ENCODE assay signal across 18 cellular contexts in genomic region chr16:27097671-27098275, GRCh38. TPM values are rescaled to one million over a fixed set of nuclear protein-coding genes. Genes with fewer than 3 reads are reported as not detected.
DNase-seq lines count a peak whose midpoint lies in the region; ATAC-seq and TF ChIP-seq lines count a peak whose summit lies in the region.
"Had no signal": no experiment of that assay in that cellular context is flagged by ENCODE, and none has a peak within 500 bp of the region (broad histone marks: within the 10 kb centered on the region; RNA-seq: fewer than 3 reads in every experiment).

No MANE protein-coding gene starts in this region.

- H3K9ac ChIP-seq in skeletal muscle tissue (ENCODE audit: low read depth in 1 of 3, low read length in 3 of 3): no peak overlapping the region

- TF ChIP-seq CTCF in choroid plexus epithelial cell (conservative IDR thresholded peaks at IDR 0.05; ENCODE audit: low read depth, low read length) (no peak), left ventricle myocardium inferior (IDR thresholded peaks at IDR 0.05; ENCODE audit: borderline replicate concordance) (no peak)

- peak overlapping the region; percentile 69 for H3K27ac ChIP-seq in left ventricle myocardium inferior (replicated peaks)
- peak overlapping the region; percentile 15 for H3K27ac ChIP-seq in skeletal muscle tissue (ENCODE audit: low read depth, low read length)
- H3K27ac ChIP-seq: transverse colon had no signal

- POLR2A ChIA-PET in naive thymus-derived CD8-positive, alpha-beta T cell (lab: Charles Lee): no interaction called here

- DNase-seq in H4 (ENCODE audit: low spot score) (peak; percentile 56), choroid plexus epithelial cell (ENCODE audit: low read depth) (peak; percentile 57), left ventricle myocardium inferior (peak; percentile 76), amygdala (lab: John Stamatoyannopoulos, UW) (no peak)
- no peak for DNase-seq in naive thymus-derived CD8-positive, alpha-beta T cell
- no peak for DNase-seq in stimulated activated CD4-positive, alpha-beta T cell treated with anti-CD3 and anti-CD28 coated beads, Interleukin-15, amount 100 ng/mL, for 24 hours
- DNase-seq: activated CD4-positive, alpha-beta T cell treated with anti-CD3 and anti-CD28 coated beads, Interleukin-2, amount 50 U/mL, for 4 hours; activated naive CD8-positive, alpha-beta T cell treated with anti-CD3 and anti-CD28 coated beads for 36 hours; activated T-cell treated with anti-CD3 and anti-CD28 coated beads, Interleukin-2, amount 50 U/mL, for 24 hours; DMS53; NCI-H187; NCI-H510A treated with DMSO at 0.1 percent for 48 hours; nucleus accumbens; transverse colon had no signal

- no peak overlapping the region for H3K4me3 Mint-ChIP-seq in naive thymus-derived CD8-positive, alpha-beta T cell
- H3K4me3 Mint-ChIP-seq: activated naive CD8-positive, alpha-beta T cell treated with anti-CD3 and anti-CD28 coated beads for 36 hours; activated T-cell treated with anti-CD3 and anti-CD28 coated beads, Interleukin-2, amount 50 U/mL, for 24 hours; CD14-positive monocyte had no signal

- H3K4me1 ChIP-seq in left ventricle myocardium inferior (peaks cover 9% of the 10 kb centered on the region), skeletal muscle tissue (ENCODE audit: control insufficient read depth in 3 of 3, insufficient read depth in 3 of 3, low read length in 3 of 3) (peaks cover 3 to 5% (median 4%) of the 10 kb centered on the region in 3 donors)
- H3K4me1 ChIP-seq: transverse colon had no signal

- H3K9me3 ChIP-seq in left ventricle myocardium inferior (replicated peaks) (peaks cover 12% of the 10 kb centered on the region), skeletal muscle tissue (ENCODE audit: control insufficient read depth in 3 of 3, low read length in 3 of 3) (peaks cover 0 to 3% (median 2%) of the 10 kb centered on the region in 3 donors)
- H3K9me3 ChIP-seq: transverse colon had no signal

- H3K9me3 Mint-ChIP-seq in naive thymus-derived CD8-positive, alpha-beta T cell: peaks cover 0 to 14% (median 0%) of the 10 kb centered on the region in 9 donors
- H3K9me3 Mint-ChIP-seq: activated naive CD8-positive, alpha-beta T cell treated with anti-CD3 and anti-CD28 coated beads for 36 hours had no signal

- intact Hi-C loops in left ventricle myocardium inferior (cut with micrococcal nuclease): no loop called here

- H3K36me3 ChIP-seq in left ventricle myocardium inferior (no peaks in the 10 kb centered on the region), skeletal muscle tissue (ENCODE audit: control insufficient read depth in 3 of 3, insufficient read depth in 3 of 3, low read length in 3 of 3) (no peaks in the 10 kb centered on the region)
- H3K36me3 ChIP-seq: transverse colon had no signal

- no peaks in the 10 kb centered on the region for H3K4me1 Mint-ChIP-seq in naive thymus-derived CD8-positive, alpha-beta T cell
- H3K4me1 Mint-ChIP-seq: activated naive CD8-positive, alpha-beta T cell treated with anti-CD3 and anti-CD28 coated beads for 36 hours; CD14-positive monocyte had no signal

- H3K36me3 Mint-ChIP-seq in naive thymus-derived CD8-positive, alpha-beta T cell: peaks cover 0 to 12% (median 0%) of the 10 kb centered on the region in 3 donors
- H3K36me3 Mint-ChIP-seq: activated naive CD8-positive, alpha-beta T cell treated with anti-CD3 and anti-CD28 coated beads for 36 hours; CD14-positive monocyte had no signal

- peaks cover 5 to 36% (median 10%) of the 10 kb centered on the region in 5 donors for H3K27me3 Mint-ChIP-seq in naive thymus-derived CD8-positive, alpha-beta T cell

- H3K27ac Mint-ChIP-seq in naive thymus-derived CD8-positive, alpha-beta T cell: peak overlapping the region in 1 of 10 donors; percentile 29
- H3K27ac Mint-ChIP-seq: activated naive CD8-positive, alpha-beta T cell treated with anti-CD3 and anti-CD28 coated beads for 36 hours; activated T-cell treated with anti-CD3 and anti-CD28 coated beads, Interleukin-2, amount 50 U/mL, for 24 hours; CD14-positive monocyte had no signal

- ATAC-seq in naive thymus-derived CD8-positive, alpha-beta T cell: no peak
- ATAC-seq in GM19452 (IDR thresholded peaks at IDR 0.05; ENCODE audit: unreplicated experiment): no peak

- no peak overlapping the region for H3K4me3 ChIP-seq in choroid plexus epithelial cell (ENCODE audit: low read depth, low read length)
- no peak overlapping the region for H3K4me3 ChIP-seq in left ventricle myocardium inferior
- no peak overlapping the region for H3K4me3 ChIP-seq in skeletal muscle tissue (ENCODE audit: low read length in 3 of 3)
- H3K4me3 ChIP-seq: skin epidermis, transverse colon had no signal

- no peaks in the 10 kb centered on the region for H3K27me3 ChIP-seq in left ventricle myocardium inferior (ENCODE audit: low read depth)
- no peaks in the 10 kb centered on the region for H3K27me3 ChIP-seq in skeletal muscle tissue (ENCODE audit: control insufficient read depth in 3 of 3, insufficient read depth in 3 of 3, low read length in 3 of 3)

RNA-seq across cellular contexts. Expression of gene C16orf82, which starts 31.0 kb away (rescaled TPM):
- 0.08 TPM in 1 of 2 replicates, not detected in the other for total RNA-seq in H4 (2014; rRNA removed; shearing (Covaris generic))
- total RNA-seq in left ventricle myocardium inferior (not detected), skeletal muscle tissue (not detected)
- not detected for total RNA-seq in naive thymus-derived CD8-positive, alpha-beta T cell
- polyA plus RNA-seq in naive thymus-derived CD8-positive, alpha-beta T cell: not detected
- total RNA-seq: activated naive CD8-positive, alpha-beta T cell treated with anti-CD3 and anti-CD28 coated beads for 36 hours; transverse colon had no signal
- polyA plus RNA-seq: CD14-positive monocyte had no signal

Comparison
In these comparisons a context has a peak if more than half of its experiments do, and no peak if none do; other contexts are left out.
1. DNase-seq: peak in H4 (single experiment), choroid plexus epithelial cell (single experiment) and left ventricle myocardium inferior (single experiment); none in naive thymus-derived CD8-positive, alpha-beta T cell (0 of 10), stimulated activated CD4-positive, alpha-beta T cell treated with anti-CD3 and anti-CD28 coated beads, Interleukin-15, amount 100 ng/mL, for 24 hours (single experiment) and amygdala (0 of 56).